In genomic region chr11:75760243-75760642, GRCh38 we compare ENCODE assay signal across 24 cellular contexts. TPM values are rescaled to one million over a fixed set of nuclear protein-coding genes. Genes with fewer than 3 reads are reported as not detected.
DNase-seq lines count a peak whose midpoint lies in the region; ATAC-seq, FAIRE-seq and TF ChIP-seq lines count a peak whose summit lies in the region.
"Had no signal": no experiment of that assay in that cellular context is flagged by ENCODE, and none has a peak within 500 bp of the region (broad histone marks: within the 10 kb centered on the region; RNA-seq: fewer than 3 reads in every experiment).

No MANE protein-coding gene starts in this region.

- H3K9me2 ChIP-seq in PC-3 (replicated peaks; ENCODE audit: low read length) = no peaks in the 10 kb centered on the region

- peaks cover 34% of the 10 kb centered on the region for H3K4me1 Mint-ChIP-seq in Caco-2 (ENCODE audit: low read depth, unreplicated experiment)
- H3K4me1 Mint-ChIP-seq: CD8-positive, alpha-beta memory T cell had no signal

- ATAC-seq in PC-3 (no peak), K562 (no peak), GM18867 (IDR thresholded peaks at IDR 0.05; ENCODE audit: unreplicated experiment) (no peak)
- ATAC-seq: GM12878, GM23338, HCT116 had no signal

- no peaks in the 10 kb centered on the region for H3K27me3 Mint-ChIP-seq in Caco-2 (ENCODE audit: insufficient read depth, unreplicated experiment)
- H3K27me3 Mint-ChIP-seq: CD4-positive, alpha-beta T cell had no signal

- POLR2A ChIA-PET in Caco-2 (lab: Charles Lee) = no interaction called here
- POLR2A ChIA-PET in PC-3 (lab: Charles Lee; ENCODE audit: unreplicated experiment) = no interaction called here
- POLR2A ChIA-PET in K562 (lab: Yijun Ruan, JAX) = interaction anchor here (1.2 kb wide), 1 partner anchor 10 kb away, joined by 4 read pairs; no protein-coding TSS in a partner anchor

- no peaks in the 10 kb centered on the region for H3F3A ChIP-seq in PC-3 (ENCODE audit: low read length, unreplicated experiment)

- H3K27me3 ChIP-seq in Caco-2 (replicated peaks; ENCODE audit: control insufficient read depth, insufficient read depth, low read length) (no peaks in the 10 kb centered on the region), PC-3 (ENCODE audit: low read length) (no peaks in the 10 kb centered on the region), K562 (ENCODE audit: control insufficient read depth in 2 of 2, insufficient read depth in 2 of 2, low read length in 2 of 2) (no peaks in the 10 kb centered on the region)
- H3K27me3 ChIP-seq: BE2C; BLaER1 treated with 17β-estradiol and CSF1 and Interleukin-3, amounts not matched to agents 10 nM and 100 nM had no signal

- no peaks in the 10 kb centered on the region for H3K79me2 ChIP-seq in PC-3 (ENCODE audit: low read length)
- H3K79me2 ChIP-seq in K562 (ENCODE audit: control insufficient read depth, insufficient read depth, low read length) = no peaks in the 10 kb centered on the region

- H3K4me3 ChIP-seq in Caco-2 (ENCODE audit: low read depth, low read length) (no peak overlapping the region), PC-3 (ENCODE audit: low read length) (no peak overlapping the region), K562 (no peak overlapping the region)
- H3K4me3 ChIP-seq: A549; BLaER1 treated with 17β-estradiol and CSF1 and Interleukin-3, amounts not matched to agents 10 nM and 100 nM; GM12878; GM23338 had no signal

- TF ChIP-seq CTCF in Caco-2 (IDR thresholded peaks at IDR 0.05; ENCODE audit: insufficient read depth in 1 of 2, low read depth in 1 of 2, low read length in 1 of 2, severe bottlenecking in 1 of 2, unreplicated experiment in 1 of 2) = no peak
- TF ChIP-seq CTCF in PC-3 (conservative IDR thresholded peaks at IDR 0.05; ENCODE audit: low read depth, low read length) = no peak
- no peak for TF ChIP-seq CTCF in K562 (IDR thresholded peaks at IDR 0.05 in 2 of 3, conservative IDR thresholded peaks at IDR 0.05 in 1 of 3; ENCODE audit: insufficient read depth in 2 of 3, low read depth in 1 of 3, low read length in 3 of 3)

- no peaks in the 10 kb centered on the region for H3K9me1 ChIP-seq in K562 (ENCODE audit: control insufficient read depth, insufficient read depth, low read length)

- H3K4me1 ChIP-seq in Caco-2 = peaks cover 35% of the 10 kb centered on the region
- H3K4me1 ChIP-seq in PC-3 (ENCODE audit: insufficient read depth, low read length) = peaks cover 20% of the 10 kb centered on the region
- H3K4me1 ChIP-seq in K562 (replicated peaks in 1 of 2; ENCODE audit: control insufficient read depth in 2 of 2, insufficient read depth in 2 of 2, low read length in 2 of 2) = no peaks in the 10 kb centered on the region
- H3K4me1 ChIP-seq: BE2C had no signal

- TF ChIP-seq EP300 in K562 (IDR thresholded peaks at IDR 0.05; ENCODE audit: low read length) = no peak

- BruUV-seq in Caco-2 (replicated peaks; lab: Mats Ljungman, UMichigan) = no TSS peak
- BruUV-seq in PC-3 (replicated peaks; lab: Mats Ljungman, UMichigan) = no TSS peak
- no TSS peak for BruUV-seq in K562 (replicated peaks; lab: Mats Ljungman, UMichigan)

- H3K9me3 ChIP-seq in Caco-2 (peaks cover 6% of the 10 kb centered on the region; the same call in 1 of the 2 replicates), PC-3 (ENCODE audit: low read length) (no peaks in the 10 kb centered on the region), K562 (replicated peaks; ENCODE audit: control insufficient read depth, insufficient read depth, low read depth, low read length) (no peaks in the 10 kb centered on the region)
- H3K9me3 ChIP-seq: A549; BE2C; BLaER1 treated with 17β-estradiol and CSF1 and Interleukin-3, amounts not matched to agents 10 nM and 100 nM had no signal

- H3K9me3 Mint-ChIP-seq in Caco-2 (ENCODE audit: unreplicated experiment) = no peaks in the 10 kb centered on the region
- H3K9me3 Mint-ChIP-seq: CD4-positive, alpha-beta T cell; CD8-positive, alpha-beta memory T cell; GM23338; H9; HFFc6 had no signal

- no peak for FAIRE-seq in K562 (lab: Jason Lieb, UNC)
- FAIRE-seq: A549, GM12878 had no signal

- no peak overlapping the region for H3K4me3 Mint-ChIP-seq in Caco-2 (ENCODE audit: unreplicated experiment)
- H3K4me3 Mint-ChIP-seq: CD14-positive monocyte; CD4-positive, alpha-beta T cell; CD8-positive, alpha-beta memory T cell; GM23338; H9; HFFc6 had no signal

- H3K4me2 ChIP-seq in PC-3 (ENCODE audit: low read length) (no peak overlapping the region), K562 (ENCODE audit: insufficient read depth, low read length) (no peak overlapping the region)
- H3K4me2 ChIP-seq: A549, GM23338 had no signal

- TF ChIP-seq POLR2A in K562 (conservative IDR thresholded peaks at IDR 0.05) = no peak

- H3K27ac ChIP-seq in PC-3 (ENCODE audit: low read length) = peak overlapping the region; percentile 40; the same call in 1 of the 2 replicates
- H3K27ac ChIP-seq in K562 (ENCODE audit: extremely low read depth, low read depth, low read length) = no peak overlapping the region
- H3K27ac ChIP-seq: A549; BLaER1 treated with 17β-estradiol and CSF1 and Interleukin-3, amounts not matched to agents 10 nM and 100 nM had no signal

- CTCF ChIA-PET in Caco-2 (lab: Charles Lee) = interaction anchor here (1.3 to 2.1 kb wide), 2 partner anchors 35 to 37 kb away, joined by 3 to 10 read pairs; no protein-coding TSS in a partner anchor
- CTCF ChIA-PET in PC-3 (lab: Charles Lee) = no interaction called here
- CTCF ChIA-PET in K562 (lab: Yijun Ruan, JAX; ENCODE audit: low intra/inter-chr PET ratio) = no interaction called here

- peak overlapping the region; percentile 27 for H3K27ac Mint-ChIP-seq in Caco-2 (ENCODE audit: unreplicated experiment)
- H3K27ac Mint-ChIP-seq: CD4-positive, alpha-beta T cell; GM23338; H9; HFFc6 had no signal

- no peaks in the 10 kb centered on the region for H3K36me3 Mint-ChIP-seq in Caco-2 (ENCODE audit: insufficient read depth, unreplicated experiment)

- DNase-seq in Caco-2 (no peak), PC-3 (no peak), K562 (ENCODE audit: extremely low read depth in 1 of 4, low spot score in 3 of 4) (no peak), DMS114 treated with DMSO at 0.1 percent for 48 hours (lab: John Stamatoyannopoulos, UW; ENCODE audit: unreplicated experiment) (no peak)
- no peak for DNase-seq in stimulated activated naive CD4-positive, alpha-beta T cell treated with Interleukin-2 at 50 U/mL for 16 hours (lab: John Stamatoyannopoulos, UW)
- DNase-seq: 8988T; AML-193; BE2C; CD4-positive, alpha-beta T cell; CD8-positive, alpha-beta memory T cell; DMS153; DND-41; GDM1; H9; HFFc6 had no signal

- H2AFZ ChIP-seq in PC-3 (ENCODE audit: low read length) (no peak overlapping the region), K562 (ENCODE audit: low read depth, low read length) (no peak overlapping the region)
- H2AFZ ChIP-seq: GM23338 had no signal

- H4K20me1 ChIP-seq in PC-3 (ENCODE audit: low read length) (no peaks in the 10 kb centered on the region), K562 (replicated peaks; ENCODE audit: control insufficient read depth, insufficient read depth, low read length) (no peaks in the 10 kb centered on the region)
- H4K20me1 ChIP-seq: BLaER1 treated with 17β-estradiol and CSF1 and Interleukin-3, amounts not matched to agents 10 nM and 100 nM had no signal

- H3K36me3 ChIP-seq in Caco-2 (ENCODE audit: control insufficient read depth, insufficient read depth, low read length) (no peaks in the 10 kb centered on the region), PC-3 (ENCODE audit: low read depth, low read length) (no peaks in the 10 kb centered on the region), K562 (ENCODE audit: control insufficient read depth, insufficient read depth, low read length) (no peaks in the 10 kb centered on the region)
- H3K36me3 ChIP-seq: BE2C; BLaER1 treated with 17β-estradiol and CSF1 and Interleukin-3, amounts not matched to agents 10 nM and 100 nM had no signal

- TF ChIP-seq RAD21 in K562 (CRISPR knock-in tag; conservative IDR thresholded peaks at IDR 0.05 in 1 of 2, IDR thresholded peaks at IDR 0.05 in 1 of 2) = no peak

- intact Hi-C loops in Caco-2 (cut with micrococcal nuclease; ENCODE audit: unreplicated experiment) = no loop called here
- intact Hi-C loops in PC-3 (cut with micrococcal nuclease) = no loop called here
- intact Hi-C loops in K562 (cut with micrococcal nuclease) = no loop called here

- in situ Hi-C loops in K562 (cut with MboI) = no loop called here

- H3K9ac ChIP-seq in PC-3 (ENCODE audit: low read length) (no peak overlapping the region), K562 (ENCODE audit: insufficient read depth in 1 of 2, low read depth in 2 of 2, low read length in 2 of 2) (no peak overlapping the region)
- H3K9ac ChIP-seq: BLaER1 treated with 17β-estradiol and CSF1 and Interleukin-3, amounts not matched to agents 10 nM and 100 nM had no signal

RNA-seq across cellular contexts. Expression of gene DGAT2, which starts 8.3 kb away (rescaled TPM):
- total RNA-seq in Caco-2 (2022) = 73.6 and 75.8 TPM in 2 replicates
- 14.3 and 18.5 TPM in 2 replicates for total RNA-seq in PC-3 (2014; rRNA removed)
- 1.3 and 3.1 TPM in 2 replicates for total RNA-seq in K562 (2011; cell fraction: chromatin; rRNA removed; ENCODE audit: low replicate concordance)
- 2.9 and 3.2 TPM in 2 replicates for total RNA-seq in K562 (2011; cell fraction: nucleolus; rRNA removed)
- total RNA-seq in K562 (2011; cell fraction: nucleoplasm; rRNA removed) = 4.6 and 4.7 TPM in 2 replicates
- 2.0 and 2.5 TPM in 2 replicates for total RNA-seq in K562 (2014; rRNA removed)
- total RNA-seq in K562 (2014; rRNA removed; fragmentation: Illumina TruSeq; extraction: Trizol) = 1.6 and 2.2 TPM in 2 replicates
- 1.6 and 1.7 TPM in 2 replicates for total RNA-seq in K562 (2015; rRNA removed; fragmentation: Illumina TruSeq; extraction: Trizol)
- total RNA-seq in K562 (2021) = 2.2 TPM in 2 replicates
- polyA plus RNA-seq in K562 (2011; rRNA removed) = 1.8 TPM in 2 replicates
- 2.0 and 2.3 TPM in 2 replicates for polyA plus RNA-seq in K562 (2011; cell fraction: cytosol; rRNA removed)
- 1.1 and 1.6 TPM in 2 replicates for polyA plus RNA-seq in K562 (2011; cell fraction: nucleus; rRNA removed)
- 2.6 and 4.4 TPM in 2 replicates for polyA plus RNA-seq in K562 (2012)
- polyA plus RNA-seq in K562 (2014; fragmentation: Illumina TruSeq; extraction: Trizol) = 2.3 and 2.4 TPM in 2 replicates
- under 1 TPM; 0.68 to 0.69 TPM for polyA plus RNA-seq in K562 (2014; fragmentation: Nextera tagmentation; extraction: Ambion mirVana)
- 2.2 and 2.8 TPM in 2 replicates for polyA plus RNA-seq in K562 (2014; rRNA removed)
- polyA minus RNA-seq in K562 (2011; rRNA and poly(A)+ RNA removed) = 1.6 and 2.0 TPM in 2 replicates
- 0.55 and 2.0 TPM in 2 replicates for polyA minus RNA-seq in K562 (2011; cell fraction: cytosol; rRNA and poly(A)+ RNA removed)
- 0.33 and 0.67 TPM in 2 replicates for polyA minus RNA-seq in K562 (2011; cell fraction: nucleus; rRNA and poly(A)+ RNA removed)
- polyA plus RNA-seq: CD8-positive, alpha-beta memory T cell had no signal

RNA-seq across cellular contexts. Expression of gene MOGAT2, which starts 42.6 kb away (rescaled TPM):
- 0.39 and 0.56 TPM in 2 replicates for total RNA-seq in Caco-2 (2022)
- not detected in 2 replicates for total RNA-seq in PC-3 (2014; rRNA removed)
- not detected in 2 replicates for total RNA-seq in K562 (2011; cell fraction: chromatin; rRNA removed; ENCODE audit: low replicate concordance)
- not detected in 2 replicates for total RNA-seq in K562 (2011; cell fraction: nucleolus; rRNA removed)
- not detected in 2 replicates for total RNA-seq in K562 (2011; cell fraction: nucleoplasm; rRNA removed)
- total RNA-seq in K562 (2014; rRNA removed) = 0.09 TPM in 1 of 2 replicates, not detected in the other
- not detected in 2 replicates for total RNA-seq in K562 (2014; rRNA removed; fragmentation: Illumina TruSeq; extraction: Trizol)
- total RNA-seq in K562 (2015; rRNA removed; fragmentation: Illumina TruSeq; extraction: Trizol) = not detected in 2 replicates
- 0.09 TPM in 1 of 2 replicates, not detected in the other for total RNA-seq in K562 (2021)
- polyA plus RNA-seq in K562 (2011; rRNA removed) = not detected in 2 replicates
- polyA plus RNA-seq in K562 (2011; cell fraction: cytosol; rRNA removed) = not detected in 2 replicates
- polyA plus RNA-seq in K562 (2011; cell fraction: nucleus; rRNA removed) = not detected in 2 replicates
- not detected in 2 replicates for polyA plus RNA-seq in K562 (2012)
- polyA plus RNA-seq in K562 (2014; fragmentation: Illumina TruSeq; extraction: Trizol) = not detected in 2 replicates
- not detected for polyA plus RNA-seq in K562 (2014; fragmentation: Nextera tagmentation; extraction: Ambion mirVana)
- not detected in 2 replicates for polyA plus RNA-seq in K562 (2014; rRNA removed)
- not detected in 2 replicates for polyA minus RNA-seq in K562 (2011; rRNA and poly(A)+ RNA removed)
- polyA minus RNA-seq in K562 (2011; cell fraction: cytosol; rRNA and poly(A)+ RNA removed) = not detected in 2 replicates
- not detected in 2 replicates for polyA minus RNA-seq in K562 (2011; cell fraction: nucleus; rRNA and poly(A)+ RNA removed)
- total RNA-seq: Calu3; CD4-positive, alpha-beta T cell; CD8-positive, alpha-beta memory T cell; GM23338; H4; H9; HFFc6 had no signal
- polyA plus RNA-seq: A549; CD14-positive monocyte; CD8-positive, alpha-beta memory T cell; GM23338 had no signal

RNA-seq across cellular contexts. Expression of gene UVRAG, which starts 54.8 kb away (rescaled TPM):
- 30.4 and 31.3 TPM in 2 replicates for total RNA-seq in Caco-2 (2022)
- total RNA-seq in PC-3 (2014; rRNA removed) = 13.0 and 14.9 TPM in 2 replicates
- total RNA-seq in K562 (2011; cell fraction: chromatin; rRNA removed; ENCODE audit: low replicate concordance) = 37.0 and 117 TPM in 2 replicates
- total RNA-seq in K562 (2011; cell fraction: nucleolus; rRNA removed) = 12.7 and 16.6 TPM in 2 replicates
- total RNA-seq in K562 (2011; cell fraction: nucleoplasm; rRNA removed) = 46.7 and 79.5 TPM in 2 replicates
- total RNA-seq in K562 (2014; rRNA removed) = 10.5 and 12.3 TPM in 2 replicates
- total RNA-seq in K562 (2014; rRNA removed; fragmentation: Illumina TruSeq; extraction: Trizol) = 17.6 and 21.0 TPM in 2 replicates
- total RNA-seq in K562 (2015; rRNA removed; fragmentation: Illumina TruSeq; extraction: Trizol) = 15.8 and 17.8 TPM in 2 replicates
- 16.0 TPM in 2 replicates for total RNA-seq in K562 (2021)
- 10.2 and 12.4 TPM in 2 replicates for polyA plus RNA-seq in K562 (2011; rRNA removed)
- polyA plus RNA-seq in K562 (2011; cell fraction: cytosol; rRNA removed) = 5.0 and 6.4 TPM in 2 replicates
- polyA plus RNA-seq in K562 (2011; cell fraction: nucleus; rRNA removed) = 10.7 and 13.0 TPM in 2 replicates
- polyA plus RNA-seq in K562 (2012) = 10.5 and 10.6 TPM in 2 replicates
- 11.0 and 13.8 TPM in 2 replicates for polyA plus RNA-seq in K562 (2014; fragmentation: Illumina TruSeq; extraction: Trizol)
- 1 to 10 TPM; 3.1 to 5.2 TPM for polyA plus RNA-seq in K562 (2014; fragmentation: Nextera tagmentation; extraction: Ambion mirVana)
- 9.2 and 9.4 TPM in 2 replicates for polyA plus RNA-seq in K562 (2014; rRNA removed)
- 32.2 and 40.2 TPM in 2 replicates for polyA minus RNA-seq in K562 (2011; rRNA and poly(A)+ RNA removed)
- 6.5 and 6.9 TPM in 2 replicates for polyA minus RNA-seq in K562 (2011; cell fraction: cytosol; rRNA and poly(A)+ RNA removed)
- 31.5 and 58.0 TPM in 2 replicates for polyA minus RNA-seq in K562 (2011; cell fraction: nucleus; rRNA and poly(A)+ RNA removed)
